In the genomic region with DNA sequence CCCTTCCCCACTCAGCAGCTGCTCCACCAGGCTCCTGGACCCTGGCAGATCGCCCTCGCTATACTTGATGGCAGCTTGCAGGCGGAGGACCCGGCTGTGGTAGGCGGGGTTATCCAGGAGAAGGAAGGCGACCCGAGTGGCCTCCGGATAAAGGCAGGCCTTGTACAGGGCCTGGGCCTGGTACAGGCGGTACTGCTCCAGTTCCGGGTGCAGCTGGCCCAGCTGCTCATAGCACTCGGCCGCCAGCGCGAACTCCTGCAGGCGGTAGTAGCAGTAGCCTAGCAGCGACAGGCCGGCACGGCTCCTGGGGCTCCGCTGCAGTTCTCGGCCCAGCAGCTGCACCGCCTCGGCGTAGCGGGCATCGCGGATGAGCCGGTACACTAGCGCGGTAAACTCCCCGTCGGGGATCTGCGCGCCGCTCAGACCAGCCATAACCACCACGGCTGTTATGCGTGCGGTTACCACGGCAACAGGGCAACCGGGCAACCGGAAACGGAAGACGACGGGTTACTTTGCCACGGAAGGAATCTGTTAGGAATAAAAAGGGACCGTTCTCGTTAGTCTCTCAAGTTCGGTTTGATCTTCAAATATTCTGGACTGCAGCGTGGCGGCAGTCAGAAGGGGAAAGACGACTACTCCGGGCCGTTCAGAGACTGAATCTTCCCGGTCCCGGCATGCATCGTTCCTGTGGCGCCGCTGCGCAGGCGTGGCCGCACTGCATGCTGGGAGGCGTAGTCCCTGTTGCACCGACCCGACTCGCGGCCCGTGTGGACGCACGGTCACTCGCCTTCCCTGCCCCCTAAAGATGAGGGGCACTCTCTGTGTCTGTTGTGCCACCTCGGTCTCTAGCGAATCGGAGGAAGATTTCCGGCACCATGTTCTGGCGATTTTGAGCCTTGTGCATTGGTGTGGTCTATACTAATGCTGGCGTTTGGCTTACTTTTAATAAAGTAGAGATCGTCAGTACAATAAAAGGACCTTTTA, we compare ENCODE assay signal across 8 cellular contexts.
DNase-seq lines count a peak whose midpoint lies in the region; ATAC-seq, FAIRE-seq and TF ChIP-seq lines count a peak whose summit lies in the region.

No MANE protein-coding gene starts in this region.

- no peak for FAIRE-seq in D721Med (lab: Jason Lieb, UNC)

- H3K27ac ChIP-seq in HUES64 (ENCODE audit: low read depth, low read length) (peak overlapping the region; percentile 97), OCI-LY7 (ENCODE audit: low read depth, low read length, poor library complexity, severe bottlenecking) (peak overlapping the region; percentile 65)

- no peaks in the 10 kb centered on the region for H3K9me3 ChIP-seq in HUES64 (ENCODE audit: insufficient read depth, low read depth, low read length)
- no peaks in the 10 kb centered on the region for H3K9me3 ChIP-seq in OCI-LY7 (ENCODE audit: low read length)
- H3K9me3 ChIP-seq in mucosa of descending colon: no peaks in the 10 kb centered on the region

- peak overlapping the region; percentile 98 for H3K4me3 ChIP-seq in HUES64 (ENCODE audit: low read length)
- peak overlapping the region; percentile 89 for H3K4me3 ChIP-seq in OCI-LY7 (ENCODE audit: low read depth, low read length, poor library complexity, severe bottlenecking)
- H3K4me3 ChIP-seq in epithelial cell of proximal tubule (ENCODE audit: low read depth, low read length): peak overlapping the region; percentile 77
- peak overlapping the region; percentile 70 for H3K4me3 ChIP-seq in mucosa of descending colon

- intact Hi-C loops in OCI-LY7 (cut with micrococcal nuclease; ENCODE audit: unreplicated experiment): loop anchor here (5.0 kb wide), 2 partner anchors 66 to 406 kb away; a partner anchor contains a TSS
- intact Hi-C loops in mucosa of descending colon (cut with DNase I, micrococcal nuclease): no loop called here

- CTCF ChIA-PET in OCI-LY7 (lab: Charles Lee; ENCODE audit: unreplicated experiment): no interaction called here

- peak; percentile 97 for ATAC-seq in GM21515 (IDR thresholded peaks at IDR 0.05; ENCODE audit: unreplicated experiment)
- ATAC-seq in mucosa of descending colon: peak; percentile 97

- POLR2A ChIA-PET in OCI-LY7 (lab: Charles Lee): interaction anchor here (1.0 kb wide), 1 partner anchor 15 kb away, joined by 3 read pairs; no protein-coding TSS in a partner anchor

- peak overlapping the region; percentile 98 for H3K9ac ChIP-seq in HUES64 (ENCODE audit: low read depth, low read length)

- TF ChIP-seq CTCF in D721Med (IDR thresholded peaks at IDR 0.05; ENCODE audit: insufficient read depth, missing control alignments): no peak
- no peak for TF ChIP-seq CTCF in OCI-LY7 (conservative IDR thresholded peaks at IDR 0.05; ENCODE audit: low read length)
- no peak for TF ChIP-seq CTCF in epithelial cell of proximal tubule (conservative IDR thresholded peaks at IDR 0.05; ENCODE audit: low read depth, low read length)
- no peak for TF ChIP-seq CTCF in mucosa of descending colon (IDR thresholded peaks at IDR 0.05)

- 4% methylated on average over 76 of the region's 76 CpGs for WGBS in HUES64

- H3K9me2 ChIP-seq in OCI-LY7 (ENCODE audit: insufficient read depth, low read length): no peaks in the 10 kb centered on the region

- H3K79me2 ChIP-seq in OCI-LY7 (ENCODE audit: insufficient read depth, low read depth, low read length): no peaks in the 10 kb centered on the region

- DNase-seq in D721Med (ENCODE audit: insufficient read length, low spot score): peak; percentile 64
- peak; percentile 89 for DNase-seq in OCI-LY7 (ENCODE audit: low spot score)
- peak; percentile 82 for DNase-seq in activated T-cell treated with anti-CD3 and anti-CD28 coated beads for 48 hours (ENCODE audit: low read depth)
- peak; percentile 51 for DNase-seq in epithelial cell of proximal tubule (ENCODE audit: low read depth)
- peak; percentile 92 to 97 (median 94) for DNase-seq in mucosa of descending colon
- peak; percentile 84 to 88 for DNase-seq in stimulated activated CD8-positive, alpha-beta memory T cell treated with anti-CD3 and anti-CD28 coated beads, Interleukin-4, amount 100 ng/mL, for 1 hour (ENCODE audit: low read depth in 2 of 2, low spot score in 1 of 2)

- H3K4me1 ChIP-seq in HUES64 (ENCODE audit: insufficient read depth, low read length) (peaks cover 4% of the 10 kb centered on the region; the same call in 1 of the 2 replicates), OCI-LY7 (ENCODE audit: insufficient read depth, low read length, poor library complexity, severe bottlenecking) (peaks cover 4% of the 10 kb centered on the region), mucosa of descending colon (ENCODE audit: low read depth) (no peaks in the 10 kb centered on the region)

- H3K4me2 ChIP-seq in OCI-LY7 (ENCODE audit: low read length): peak overlapping the region; percentile 97

- BruUV-seq in OCI-LY7 (replicated peaks; lab: Mats Ljungman, UMichigan): no TSS peak

- H2AFZ ChIP-seq in OCI-LY7 (ENCODE audit: low read length): peak overlapping the region; percentile 100

- H3K27me3 ChIP-seq in HUES64 (ENCODE audit: insufficient read depth, low read length): no peaks in the 10 kb centered on the region

- H3K36me3 ChIP-seq in HUES64 (ENCODE audit: insufficient read depth, low read length): no peaks in the 10 kb centered on the region
- no peaks in the 10 kb centered on the region for H3K36me3 ChIP-seq in OCI-LY7 (ENCODE audit: insufficient read depth, low read length)
- H3K36me3 ChIP-seq in mucosa of descending colon (ENCODE audit: low read depth): no peaks in the 10 kb centered on the region

- no peaks in the 10 kb centered on the region for H4K20me1 ChIP-seq in OCI-LY7 (ENCODE audit: insufficient read depth, low read length)

Comparison
In these comparisons a context has a peak if more than half of its experiments do, and no peak if none do; other contexts are left out.
1. Peak in every context shown above with its lines: DNase-seq, ATAC-seq, H3K4me3 ChIP-seq and H3K27ac ChIP-seq.